In the genomic region with DNA sequence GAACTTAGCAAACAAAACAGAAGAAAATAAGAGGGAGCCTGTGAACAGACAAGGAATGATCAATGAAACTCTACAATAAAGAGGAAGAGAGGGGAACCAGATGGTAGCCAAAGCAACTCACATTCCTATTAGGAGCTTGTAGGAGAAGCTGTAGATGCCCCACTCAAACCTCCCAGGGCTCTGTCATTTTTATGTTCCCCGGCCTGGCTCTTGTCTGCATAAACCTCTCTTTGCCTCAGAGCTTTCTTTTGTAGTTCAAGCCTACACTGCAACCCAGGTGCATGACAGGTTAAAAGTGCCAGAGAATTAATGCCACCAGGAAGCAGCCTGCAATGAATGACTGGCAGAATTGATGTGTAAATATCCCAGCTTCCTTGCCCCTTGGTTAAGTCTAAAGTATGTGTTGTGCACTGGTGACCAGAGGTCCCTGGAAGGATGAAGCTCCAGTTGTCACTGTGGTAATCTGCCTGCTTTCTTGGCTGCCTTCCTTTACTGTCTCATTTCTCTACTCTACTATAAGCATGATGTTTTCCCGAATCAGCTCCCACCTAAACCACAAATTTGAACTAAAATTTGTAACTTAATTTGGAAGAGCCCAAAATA, we compare ENCODE assay signal across 24 cellular contexts. TPM values are rescaled to one million over a fixed set of nuclear protein-coding genes. Genes with fewer than 3 reads are reported as not detected.
A peak's percentile ranks its signal among the peaks of the same experiment; 100 is the strongest.
DNase-seq lines count a peak whose midpoint lies in the region; ATAC-seq, FAIRE-seq and TF ChIP-seq lines count a peak whose summit lies in the region.
"Had no signal": no experiment of that assay in that cellular context is flagged by ENCODE, and none has a peak within 500 bp of the region (broad histone marks: within the 10 kb centered on the region; RNA-seq: fewer than 3 reads in every experiment).

No MANE protein-coding gene starts in this region.

- H3K9ac ChIP-seq in SK-N-MC (ENCODE audit: insufficient read length), result no peak overlapping the region

- WGBS in A549 (ENCODE audit: missing lambda C conversion rate), result 32% methylated on average over 2 of the region's 2 CpGs

- no peaks in the 10 kb centered on the region for H3K4me1 ChIP-seq in A549
- H3K4me1 ChIP-seq: lower lobe of right lung had no signal

- H3K27ac ChIP-seq in A549, result no peak overlapping the region
- H3K27ac ChIP-seq in SK-N-MC, result peak overlapping the region; percentile 22; the same call in 1 of the 2 replicates
- H3K27ac ChIP-seq: C4-2B, HL-60, lower lobe of right lung had no signal

- POLR2A ChIA-PET in A549 (lab: Yijun Ruan, JAX), result no interaction called here

- DNase-seq in A549 (ENCODE audit: low read depth in 1 of 2, low spot score in 1 of 2) (no peak), GM19239 (ENCODE audit: insufficient read length, low spot score) (no peak), SK-N-MC (ENCODE audit: low read depth, low spot score) (no peak), memory B cell (ENCODE audit: low spot score in 2 of 2) (no peak), cerebellar cortex (ENCODE audit: low spot score) (no peak), NCI-H1105 (lab: John Stamatoyannopoulos, UW) (no peak)
- DNase-seq in activated CD8-positive, alpha-beta memory T cell treated with anti-CD3 and anti-CD28 coated beads, Interleukin-2, amount 50 U/mL, for 48 hours, result no peak
- DNase-seq in activated T-helper 1 cell treated with anti-CD3 and anti-CD28 coated beads, Interleukin-12 subunit alpha, Interleukin-12 subunit beta, Interleukin-2, Interleukin-4 antibody, amounts not matched to agents 30 ng/mL and 10 ng/mL and 1 ng/mL, durations not matched to agents 14 hours and 24 hours and 36 hours (ENCODE audit: low spot score), result no peak
- DNase-seq: activated CD4-positive, CD25-positive, alpha-beta regulatory T cell; activated CD8-positive, alpha-beta T cell treated with anti-CD3 and anti-CD28 coated beads for 36 hours; activated naive CD4-positive, alpha-beta T cell treated with anti-CD3 and anti-CD28 coated beads, Interleukin-2, amount 10 ng/mL, durations not matched to agents 7 days and 5 days; activated T-cell treated with anti-CD3 and anti-CD28 coated beads, Interleukin-2, amount 50 U/mL, for 4 hours; dermis blood vessel endothelial cell; DMS79; HFFc6; lower lobe of right lung; MM.1S; NCI-H1694 treated with DMSO at 0.1 percent for 48 hours; NCI-H226; nucleus accumbens; retina had no signal

- CTCF ChIA-PET in A549 (lab: Yijun Ruan, JAX), result interaction anchor here (0.6 to 1.1 kb wide), 3 partner anchors 13 to 809 kb away, joined by 3 read pairs; no protein-coding TSS in a partner anchor

- TF ChIP-seq CTCF in A549 (IDR thresholded peaks at IDR 0.05), result no peak

- H3K4me3 Mint-ChIP-seq in memory B cell, result peak overlapping the region; percentile 9
- H3K4me3 Mint-ChIP-seq in activated T-helper 1 cell treated with anti-CD3 and anti-CD28 coated beads, Interleukin-12 subunit alpha, Interleukin-12 subunit beta, Interleukin-2, Interleukin-4 antibody, amounts not matched to agents 30 ng/mL and 10 ng/mL and 1 ng/mL, durations not matched to agents 14 hours and 24 hours and 36 hours, result no peak overlapping the region
- H3K4me3 Mint-ChIP-seq: activated CD8-positive, alpha-beta T cell treated with anti-CD3 and anti-CD28 coated beads for 36 hours; activated naive CD4-positive, alpha-beta T cell treated with anti-CD3 and anti-CD28 coated beads, Interleukin-2, amount 10 ng/mL, durations not matched to agents 7 days and 5 days; activated T-cell treated with anti-CD3 and anti-CD28 coated beads, Interleukin-2, amount 50 U/mL, for 4 hours; HFFc6; T-helper 2 cell treated with Interferon-gamma antibody and Interleukin-4, amounts not matched to agents 5 μg/mL and 100 μg/mL, for 36 hours had no signal

- H3K4me3 ChIP-seq in A549, result no peak overlapping the region
- H3K4me3 ChIP-seq in SK-N-MC, result no peak overlapping the region
- H3K4me3 ChIP-seq: lower lobe of right lung had no signal

- peaks cover 58% of the 10 kb centered on the region for H3K4me1 Mint-ChIP-seq in memory B cell
- peaks cover 7% of the 10 kb centered on the region for H3K4me1 Mint-ChIP-seq in activated T-helper 1 cell treated with anti-CD3 and anti-CD28 coated beads, Interleukin-12 subunit alpha, Interleukin-12 subunit beta, Interleukin-2, Interleukin-4 antibody, amounts not matched to agents 30 ng/mL and 10 ng/mL and 1 ng/mL, durations not matched to agents 14 hours and 24 hours and 36 hours (ENCODE audit: low read depth)
- H3K4me1 Mint-ChIP-seq: activated naive CD4-positive, alpha-beta T cell treated with anti-CD3 and anti-CD28 coated beads, Interleukin-2, amount 10 ng/mL, durations not matched to agents 7 days and 5 days had no signal

- FAIRE-seq in A549 (lab: Jason Lieb, UNC) (no peak), GM19239 (lab: Jason Lieb, UNC) (peak; percentile 59)

- no peak overlapping the region for H3K4me2 ChIP-seq in A549

- no peak for TF ChIP-seq POLR2A in A549 (IDR thresholded peaks at IDR 0.05; ENCODE audit: low read length)

- H3K27ac Mint-ChIP-seq in memory B cell, result no peak overlapping the region
- H3K27ac Mint-ChIP-seq in activated T-helper 1 cell treated with anti-CD3 and anti-CD28 coated beads, Interleukin-12 subunit alpha, Interleukin-12 subunit beta, Interleukin-2, Interleukin-4 antibody, amounts not matched to agents 30 ng/mL and 10 ng/mL and 1 ng/mL, durations not matched to agents 14 hours and 24 hours and 36 hours, result no peak overlapping the region
- H3K27ac Mint-ChIP-seq: activated CD8-positive, alpha-beta T cell treated with anti-CD3 and anti-CD28 coated beads for 36 hours; activated naive CD4-positive, alpha-beta T cell treated with anti-CD3 and anti-CD28 coated beads, Interleukin-2, amount 10 ng/mL, durations not matched to agents 7 days and 5 days; HFFc6; T-helper 2 cell treated with Interferon-gamma antibody and Interleukin-4, amounts not matched to agents 5 μg/mL and 100 μg/mL, for 36 hours had no signal

- H3K27me3 Mint-ChIP-seq in memory B cell, result no peaks in the 10 kb centered on the region
- no peaks in the 10 kb centered on the region for H3K27me3 Mint-ChIP-seq in activated T-helper 1 cell treated with anti-CD3 and anti-CD28 coated beads, Interleukin-12 subunit alpha, Interleukin-12 subunit beta, Interleukin-2, Interleukin-4 antibody, amounts not matched to agents 30 ng/mL and 10 ng/mL and 1 ng/mL, durations not matched to agents 14 hours and 24 hours and 36 hours (ENCODE audit: insufficient read depth)
- H3K27me3 Mint-ChIP-seq: activated CD8-positive, alpha-beta T cell treated with anti-CD3 and anti-CD28 coated beads for 36 hours; activated naive CD4-positive, alpha-beta T cell treated with anti-CD3 and anti-CD28 coated beads, Interleukin-2, amount 10 ng/mL, durations not matched to agents 7 days and 5 days had no signal

- H3K36me3 ChIP-seq in SK-N-MC (ENCODE audit: insufficient read depth, low read length), result no peaks in the 10 kb centered on the region
- H3K36me3 ChIP-seq: lower lobe of right lung had no signal

- H3K9me3 Mint-ChIP-seq in memory B cell, result no peaks in the 10 kb centered on the region
- H3K9me3 Mint-ChIP-seq in activated T-helper 1 cell treated with anti-CD3 and anti-CD28 coated beads, Interleukin-12 subunit alpha, Interleukin-12 subunit beta, Interleukin-2, Interleukin-4 antibody, amounts not matched to agents 30 ng/mL and 10 ng/mL and 1 ng/mL, durations not matched to agents 14 hours and 24 hours and 36 hours, result peaks cover 4% of the 10 kb centered on the region
- H3K9me3 Mint-ChIP-seq: activated naive CD4-positive, alpha-beta T cell treated with anti-CD3 and anti-CD28 coated beads, Interleukin-2, amount 10 ng/mL, durations not matched to agents 7 days and 5 days; activated T-cell treated with anti-CD3 and anti-CD28 coated beads, Interleukin-2, amount 50 U/mL, for 4 hours; HFFc6; T-helper 2 cell treated with Interferon-gamma antibody and Interleukin-4, amounts not matched to agents 5 μg/mL and 100 μg/mL, for 36 hours had no signal

- no peak for TF ChIP-seq RAD21 in A549 (conservative IDR thresholded peaks at IDR 0.05 in 1 of 2, IDR thresholded peaks at IDR 0.05 in 1 of 2)

- TF ChIP-seq EP300 in A549 (IDR thresholded peaks at IDR 0.05), result no peak

- H3K36me3 Mint-ChIP-seq in memory B cell, result peaks cover 4% of the 10 kb centered on the region
- no peaks in the 10 kb centered on the region for H3K36me3 Mint-ChIP-seq in activated T-helper 1 cell treated with anti-CD3 and anti-CD28 coated beads, Interleukin-12 subunit alpha, Interleukin-12 subunit beta, Interleukin-2, Interleukin-4 antibody, amounts not matched to agents 30 ng/mL and 10 ng/mL and 1 ng/mL, durations not matched to agents 14 hours and 24 hours and 36 hours (ENCODE audit: low read depth)
- H3K36me3 Mint-ChIP-seq: activated naive CD4-positive, alpha-beta T cell treated with anti-CD3 and anti-CD28 coated beads, Interleukin-2, amount 10 ng/mL, durations not matched to agents 7 days and 5 days had no signal

- ATAC-seq in A549, result no peak
- ATAC-seq in memory B cell (ENCODE audit: low read depth), result no peak
- ATAC-seq: activated CD8-positive, alpha-beta T cell treated with anti-CD3 and anti-CD28 coated beads for 36 hours; activated T-cell treated with anti-CD3 and anti-CD28 coated beads, Interleukin-2, amount 50 U/mL, for 4 hours; lower lobe of right lung had no signal

- intact Hi-C loops in activated T-helper 1 cell treated with anti-CD3 and anti-CD28 coated beads, Interleukin-12 subunit alpha, Interleukin-12 subunit beta, Interleukin-2, Interleukin-4 antibody, amounts not matched to agents 30 ng/mL and 10 ng/mL and 1 ng/mL, durations not matched to agents 14 hours and 24 hours and 36 hours (cut with micrococcal nuclease), result no loop called here

- H3K9me3 ChIP-seq in A549 (no peaks in the 10 kb centered on the region), SK-N-MC (ENCODE audit: low read depth, low read length) (no peaks in the 10 kb centered on the region)
- H3K9me3 ChIP-seq: lower lobe of right lung had no signal

TF ChIP-seq in A549, 52 proteins besides CTCF, POLR2A, EP300 and RAD21:
- TF ChIP-seq NFE2L2 (conservative IDR thresholded peaks at IDR 0.05; ENCODE audit: low read length) (peak; percentile 48), CBX8 (IDR thresholded peaks at IDR 0.05) (no peak)
TF ChIP-seq in A549: peak in this region for 1.

RNA-seq across cellular contexts. Expression of a gene that starts 40.4 kb away (rescaled TPM):
- polyA plus RNA-seq in A549 (2011; rRNA removed), result 0.26 and 0.50 TPM in 2 replicates
- polyA plus RNA-seq in A549 (2012; cell fraction: cytosol; rRNA removed), result 0.03 and 0.04 TPM in 2 replicates
- polyA plus RNA-seq in A549 (2012; cell fraction: nucleus; rRNA removed), result 0.10 TPM in 1 of 2 replicates, not detected in the other
- 0.05 to 0.10 TPM (median 0.08 TPM) in 3 replicates for polyA plus RNA-seq in A549 (2017; fragmentation: RNase III; extraction: RNeasy Plus Mini Kit Qiagen cat#74134 plus additional on column Dnase treatment)
- polyA minus RNA-seq in A549 (2011; rRNA and poly(A)+ RNA removed), result 0.24 and 0.83 TPM in 2 replicates
- 0.86 and 2.0 TPM in 2 replicates for total RNA-seq in activated T-helper 1 cell treated with anti-CD3 and anti-CD28 coated beads, Interleukin-12 subunit alpha, Interleukin-12 subunit beta, Interleukin-2, Interleukin-4 antibody, amounts not matched to agents 30 ng/mL and 10 ng/mL and 1 ng/mL, durations not matched to agents 14 hours and 24 hours and 36 hours
